Comparison of ENCODE assay signal across 19 cellular contexts in the genomic region with DNA sequence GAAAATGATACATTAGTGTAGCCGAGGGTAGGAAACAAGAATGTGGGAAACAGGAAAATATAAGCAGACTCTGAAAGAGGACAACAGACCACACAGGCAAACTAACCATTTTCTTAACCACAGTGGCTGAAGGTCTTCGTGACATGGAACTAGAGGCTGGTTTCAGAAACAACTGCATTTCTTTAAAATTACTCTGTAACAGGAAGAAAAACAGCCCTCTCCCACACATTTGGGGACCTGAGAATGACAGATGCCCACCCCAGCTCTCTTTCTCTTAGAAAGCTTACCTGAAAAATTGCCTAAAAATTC. TPM values are rescaled to one million over a fixed set of nuclear protein-coding genes. Genes with fewer than 3 reads are reported as not detected.
DNase-seq lines count a peak whose midpoint lies in the region; ATAC-seq and TF ChIP-seq lines count a peak whose summit lies in the region.
"Had no signal": no experiment of that assay in that cellular context is flagged by ENCODE, and none has a peak within 500 bp of the region (broad histone marks: within the 10 kb centered on the region; RNA-seq: fewer than 3 reads in every experiment).

No MANE protein-coding gene starts in this region.

- peak overlapping the region; percentile 39 for H3K9ac ChIP-seq in KMS-11
- H3K9ac ChIP-seq: parathyroid adenoma had no signal

- POLR2A ChIA-PET in activated CD4-positive, alpha-beta T cell treated with anti-CD3 and anti-CD28 coated beads for 36 hours (lab: Charles Lee) = no interaction called here

- no peak overlapping the region for H3K27ac Mint-ChIP-seq in activated CD4-positive, alpha-beta T cell treated with anti-CD3 and anti-CD28 coated beads for 36 hours
- H3K27ac Mint-ChIP-seq: activated CD8-positive, alpha-beta T cell treated with anti-CD3 and anti-CD28 coated beads for 36 hours; activated naive CD4-positive, alpha-beta T cell treated with anti-CD3 and anti-CD28 coated beads for 36 hours; T-helper 1 cell treated with Interleukin-12 subunit alpha and Interleukin-12 subunit beta and Interleukin-4 antibody, amounts not matched to agents 30 μg/mL and 1 μg/mL, for 36 hours had no signal

- no peaks in the 10 kb centered on the region for H3K36me3 Mint-ChIP-seq in activated CD4-positive, alpha-beta T cell treated with anti-CD3 and anti-CD28 coated beads for 36 hours (ENCODE audit: low read depth)

- ATAC-seq in GM19372 (IDR thresholded peaks at IDR 0.05; ENCODE audit: low read depth, unreplicated experiment) (peak; percentile 84), HG02763 (IDR thresholded peaks at IDR 0.05; ENCODE audit: unreplicated experiment) (peak; percentile 83)
- no peak for ATAC-seq in activated CD4-positive, alpha-beta T cell treated with anti-CD3 and anti-CD28 coated beads for 36 hours
- ATAC-seq: activated CD8-positive, alpha-beta T cell treated with anti-CD3 and anti-CD28 coated beads for 36 hours had no signal

- peaks cover 13% of the 10 kb centered on the region for H3K9me3 Mint-ChIP-seq in activated CD4-positive, alpha-beta T cell treated with anti-CD3 and anti-CD28 coated beads for 36 hours (ENCODE audit: low read depth)

- peak overlapping the region; percentile 91 for H3K4me2 ChIP-seq in KMS-11
- H3K4me2 ChIP-seq: PC-9 had no signal

- intact Hi-C loops in activated CD4-positive, alpha-beta T cell treated with anti-CD3 and anti-CD28 coated beads for 36 hours (cut with DNase I, micrococcal nuclease) = no loop called here

- peak; percentile 42 for DNase-seq in GM10266 (ENCODE audit: extremely low spot score)
- DNase-seq in putamen (ENCODE audit: low spot score) = no peak
- no peak for DNase-seq in activated CD4-positive, alpha-beta T cell treated with anti-CD3 and anti-CD28 coated beads for 36 hours
- no peak for DNase-seq in NCI-H226
- no peak for DNase-seq in SIG-M5 (lab: John Stamatoyannopoulos, UW)
- DNase-seq: activated CD8-positive, alpha-beta T cell treated with anti-CD3 and anti-CD28 coated beads for 36 hours; activated naive CD4-positive, alpha-beta T cell treated with anti-CD3 and anti-CD28 coated beads for 36 hours; erythroblast; Kasumi-1; mammary epithelial cell; PC-9; stimulated activated CD4-positive, alpha-beta T cell treated with anti-CD3 and anti-CD28 coated beads, Interleukin-15, amount 100 ng/mL, for 24 hours had no signal

- no peaks in the 10 kb centered on the region for H3K79me2 ChIP-seq in KMS-11 (ENCODE audit: insufficient read depth, low read depth)
- H3K79me2 ChIP-seq: parathyroid adenoma had no signal

- TF ChIP-seq CTCF in GM10266 (IDR thresholded peaks at IDR 0.05; ENCODE audit: control insufficient read depth, insufficient read depth, low read depth, missing control alignments) (no peak), KMS-11 (conservative IDR thresholded peaks at IDR 0.05; ENCODE audit: low read depth, low read length) (no peak)

- H3K27ac ChIP-seq in KMS-11 = peak overlapping the region; percentile 67
- H3K27ac ChIP-seq: cardiac muscle cell, parathyroid adenoma, PC-9, vagina had no signal

- H3K36me3 ChIP-seq in KMS-11 (ENCODE audit: insufficient read depth) = no peaks in the 10 kb centered on the region
- H3K36me3 ChIP-seq: cardiac muscle cell, vagina had no signal

- H3K4me1 ChIP-seq in KMS-11 (ENCODE audit: low read depth, poor library complexity, severe bottlenecking) = peaks cover 28% of the 10 kb centered on the region
- H3K4me1 ChIP-seq: parathyroid adenoma, vagina had no signal

- H3K4me3 Mint-ChIP-seq in activated CD4-positive, alpha-beta T cell treated with anti-CD3 and anti-CD28 coated beads for 36 hours = no peak overlapping the region
- H3K4me3 Mint-ChIP-seq: activated CD8-positive, alpha-beta T cell treated with anti-CD3 and anti-CD28 coated beads for 36 hours; activated naive CD4-positive, alpha-beta T cell treated with anti-CD3 and anti-CD28 coated beads for 36 hours; T-helper 1 cell treated with Interleukin-12 subunit alpha and Interleukin-12 subunit beta and Interleukin-4 antibody, amounts not matched to agents 30 μg/mL and 1 μg/mL, for 36 hours had no signal

- H3K4me3 ChIP-seq in KMS-11 (IDR thresholded peaks at IDR 0.05; ENCODE audit: insufficient read depth, low read depth, low read length) = no peak overlapping the region
- H3K4me3 ChIP-seq: cardiac muscle cell, PC-9, vagina had no signal

- CTCF ChIA-PET in activated CD4-positive, alpha-beta T cell treated with anti-CD3 and anti-CD28 coated beads for 36 hours (lab: Charles Lee) = no interaction called here

- no peaks in the 10 kb centered on the region for H4K20me1 ChIP-seq in KMS-11 (ENCODE audit: insufficient read depth)

- H2AFZ ChIP-seq in KMS-11 (ENCODE audit: low read depth) = peak overlapping the region; percentile 68
- H2AFZ ChIP-seq: parathyroid adenoma, PC-9 had no signal

- H3K4me1 Mint-ChIP-seq in activated CD4-positive, alpha-beta T cell treated with anti-CD3 and anti-CD28 coated beads for 36 hours = no peaks in the 10 kb centered on the region

- H3K27me3 Mint-ChIP-seq in activated CD4-positive, alpha-beta T cell treated with anti-CD3 and anti-CD28 coated beads for 36 hours = peaks cover 4% of the 10 kb centered on the region
- H3K27me3 Mint-ChIP-seq: activated CD8-positive, alpha-beta T cell treated with anti-CD3 and anti-CD28 coated beads for 36 hours had no signal

- no peaks in the 10 kb centered on the region for H3K27me3 ChIP-seq in KMS-11 (ENCODE audit: insufficient read depth, low read depth)
- H3K27me3 ChIP-seq: cardiac muscle cell, vagina had no signal

RNA-seq across cellular contexts. Expression of a gene that starts 13.8 kb away (rescaled TPM):
- total RNA-seq in activated CD4-positive, alpha-beta T cell treated with anti-CD3 and anti-CD28 coated beads for 36 hours = not detected
- total RNA-seq: activated CD8-positive, alpha-beta T cell treated with anti-CD3 and anti-CD28 coated beads for 36 hours; activated naive CD4-positive, alpha-beta T cell treated with anti-CD3 and anti-CD28 coated beads for 36 hours; cardiac muscle cell; PC-9; vagina had no signal
